In the genomic region with DNA sequence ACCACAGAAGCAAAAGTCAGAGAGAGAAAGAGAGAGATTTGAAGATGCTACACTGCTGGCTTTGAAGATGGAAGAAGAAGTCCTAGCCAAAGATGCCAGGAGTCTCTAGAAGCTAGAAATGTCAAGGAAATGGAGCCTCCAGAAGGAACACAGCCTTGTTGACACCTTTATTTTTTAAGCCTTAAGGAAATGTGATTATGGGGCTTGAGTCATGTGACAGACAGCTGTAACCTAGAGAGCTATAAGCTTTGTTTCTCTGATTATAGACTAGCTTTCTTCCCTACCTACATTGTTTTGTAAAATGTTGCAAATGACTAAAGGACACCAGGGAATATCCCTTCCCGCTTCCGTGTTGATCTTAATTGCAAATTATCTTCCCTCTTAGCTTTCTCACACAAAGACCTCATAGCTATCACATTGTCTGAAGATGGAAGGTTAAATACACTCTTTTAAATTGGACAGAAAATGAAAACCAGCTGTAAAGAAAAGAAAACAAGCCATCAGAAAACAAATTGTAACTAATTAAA, we compare ENCODE assay signal across 1 cellular context.
A peak's percentile ranks its signal among the peaks of the same experiment; 100 is the strongest.
TF ChIP-seq lines count a peak whose summit lies in the region.

No MANE protein-coding gene starts in this region.

TF ChIP-seq in GM23338, 12 proteins besides CTCF, POLR2A, EP300 and RAD21:
- TF ChIP-seq, protein P1, sequence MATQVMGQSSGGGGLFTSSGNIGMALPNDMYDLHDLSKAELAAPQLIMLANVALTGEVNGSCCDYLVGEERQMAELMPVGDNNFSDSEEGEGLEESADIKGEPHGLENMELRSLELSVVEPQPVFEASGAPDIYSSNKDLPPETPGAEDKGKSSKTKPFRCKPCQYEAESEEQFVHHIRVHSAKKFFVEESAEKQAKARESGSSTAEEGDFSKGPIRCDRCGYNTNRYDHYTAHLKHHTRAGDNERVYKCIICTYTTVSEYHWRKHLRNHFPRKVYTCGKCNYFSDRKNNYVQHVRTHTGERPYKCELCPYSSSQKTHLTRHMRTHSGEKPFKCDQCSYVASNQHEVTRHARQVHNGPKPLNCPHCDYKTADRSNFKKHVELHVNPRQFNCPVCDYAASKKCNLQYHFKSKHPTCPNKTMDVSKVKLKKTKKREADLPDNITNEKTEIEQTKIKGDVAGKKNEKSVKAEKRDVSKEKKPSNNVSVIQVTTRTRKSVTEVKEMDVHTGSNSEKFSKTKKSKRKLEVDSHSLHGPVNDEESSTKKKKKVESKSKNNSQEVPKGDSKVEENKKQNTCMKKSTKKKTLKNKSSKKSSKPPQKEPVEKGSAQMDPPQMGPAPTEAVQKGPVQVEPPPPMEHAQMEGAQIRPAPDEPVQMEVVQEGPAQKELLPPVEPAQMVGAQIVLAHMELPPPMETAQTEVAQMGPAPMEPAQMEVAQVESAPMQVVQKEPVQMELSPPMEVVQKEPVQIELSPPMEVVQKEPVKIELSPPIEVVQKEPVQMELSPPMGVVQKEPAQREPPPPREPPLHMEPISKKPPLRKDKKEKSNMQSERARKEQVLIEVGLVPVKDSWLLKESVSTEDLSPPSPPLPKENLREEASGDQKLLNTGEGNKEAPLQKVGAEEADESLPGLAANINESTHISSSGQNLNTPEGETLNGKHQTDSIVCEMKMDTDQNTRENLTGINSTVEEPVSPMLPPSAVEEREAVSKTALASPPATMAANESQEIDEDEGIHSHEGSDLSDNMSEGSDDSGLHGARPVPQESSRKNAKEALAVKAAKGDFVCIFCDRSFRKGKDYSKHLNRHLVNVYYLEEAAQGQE (IDR thresholded peaks at IDR 0.05; ENCODE audit: unreplicated experiment), result no peak
- peak; percentile 52; the same call in 1 of the 2 replicates for TF ChIP-seq NANOG (IDR thresholded peaks at IDR 0.05; ENCODE audit: borderline replicate concordance)
- TF ChIP-seq, protein P2, sequence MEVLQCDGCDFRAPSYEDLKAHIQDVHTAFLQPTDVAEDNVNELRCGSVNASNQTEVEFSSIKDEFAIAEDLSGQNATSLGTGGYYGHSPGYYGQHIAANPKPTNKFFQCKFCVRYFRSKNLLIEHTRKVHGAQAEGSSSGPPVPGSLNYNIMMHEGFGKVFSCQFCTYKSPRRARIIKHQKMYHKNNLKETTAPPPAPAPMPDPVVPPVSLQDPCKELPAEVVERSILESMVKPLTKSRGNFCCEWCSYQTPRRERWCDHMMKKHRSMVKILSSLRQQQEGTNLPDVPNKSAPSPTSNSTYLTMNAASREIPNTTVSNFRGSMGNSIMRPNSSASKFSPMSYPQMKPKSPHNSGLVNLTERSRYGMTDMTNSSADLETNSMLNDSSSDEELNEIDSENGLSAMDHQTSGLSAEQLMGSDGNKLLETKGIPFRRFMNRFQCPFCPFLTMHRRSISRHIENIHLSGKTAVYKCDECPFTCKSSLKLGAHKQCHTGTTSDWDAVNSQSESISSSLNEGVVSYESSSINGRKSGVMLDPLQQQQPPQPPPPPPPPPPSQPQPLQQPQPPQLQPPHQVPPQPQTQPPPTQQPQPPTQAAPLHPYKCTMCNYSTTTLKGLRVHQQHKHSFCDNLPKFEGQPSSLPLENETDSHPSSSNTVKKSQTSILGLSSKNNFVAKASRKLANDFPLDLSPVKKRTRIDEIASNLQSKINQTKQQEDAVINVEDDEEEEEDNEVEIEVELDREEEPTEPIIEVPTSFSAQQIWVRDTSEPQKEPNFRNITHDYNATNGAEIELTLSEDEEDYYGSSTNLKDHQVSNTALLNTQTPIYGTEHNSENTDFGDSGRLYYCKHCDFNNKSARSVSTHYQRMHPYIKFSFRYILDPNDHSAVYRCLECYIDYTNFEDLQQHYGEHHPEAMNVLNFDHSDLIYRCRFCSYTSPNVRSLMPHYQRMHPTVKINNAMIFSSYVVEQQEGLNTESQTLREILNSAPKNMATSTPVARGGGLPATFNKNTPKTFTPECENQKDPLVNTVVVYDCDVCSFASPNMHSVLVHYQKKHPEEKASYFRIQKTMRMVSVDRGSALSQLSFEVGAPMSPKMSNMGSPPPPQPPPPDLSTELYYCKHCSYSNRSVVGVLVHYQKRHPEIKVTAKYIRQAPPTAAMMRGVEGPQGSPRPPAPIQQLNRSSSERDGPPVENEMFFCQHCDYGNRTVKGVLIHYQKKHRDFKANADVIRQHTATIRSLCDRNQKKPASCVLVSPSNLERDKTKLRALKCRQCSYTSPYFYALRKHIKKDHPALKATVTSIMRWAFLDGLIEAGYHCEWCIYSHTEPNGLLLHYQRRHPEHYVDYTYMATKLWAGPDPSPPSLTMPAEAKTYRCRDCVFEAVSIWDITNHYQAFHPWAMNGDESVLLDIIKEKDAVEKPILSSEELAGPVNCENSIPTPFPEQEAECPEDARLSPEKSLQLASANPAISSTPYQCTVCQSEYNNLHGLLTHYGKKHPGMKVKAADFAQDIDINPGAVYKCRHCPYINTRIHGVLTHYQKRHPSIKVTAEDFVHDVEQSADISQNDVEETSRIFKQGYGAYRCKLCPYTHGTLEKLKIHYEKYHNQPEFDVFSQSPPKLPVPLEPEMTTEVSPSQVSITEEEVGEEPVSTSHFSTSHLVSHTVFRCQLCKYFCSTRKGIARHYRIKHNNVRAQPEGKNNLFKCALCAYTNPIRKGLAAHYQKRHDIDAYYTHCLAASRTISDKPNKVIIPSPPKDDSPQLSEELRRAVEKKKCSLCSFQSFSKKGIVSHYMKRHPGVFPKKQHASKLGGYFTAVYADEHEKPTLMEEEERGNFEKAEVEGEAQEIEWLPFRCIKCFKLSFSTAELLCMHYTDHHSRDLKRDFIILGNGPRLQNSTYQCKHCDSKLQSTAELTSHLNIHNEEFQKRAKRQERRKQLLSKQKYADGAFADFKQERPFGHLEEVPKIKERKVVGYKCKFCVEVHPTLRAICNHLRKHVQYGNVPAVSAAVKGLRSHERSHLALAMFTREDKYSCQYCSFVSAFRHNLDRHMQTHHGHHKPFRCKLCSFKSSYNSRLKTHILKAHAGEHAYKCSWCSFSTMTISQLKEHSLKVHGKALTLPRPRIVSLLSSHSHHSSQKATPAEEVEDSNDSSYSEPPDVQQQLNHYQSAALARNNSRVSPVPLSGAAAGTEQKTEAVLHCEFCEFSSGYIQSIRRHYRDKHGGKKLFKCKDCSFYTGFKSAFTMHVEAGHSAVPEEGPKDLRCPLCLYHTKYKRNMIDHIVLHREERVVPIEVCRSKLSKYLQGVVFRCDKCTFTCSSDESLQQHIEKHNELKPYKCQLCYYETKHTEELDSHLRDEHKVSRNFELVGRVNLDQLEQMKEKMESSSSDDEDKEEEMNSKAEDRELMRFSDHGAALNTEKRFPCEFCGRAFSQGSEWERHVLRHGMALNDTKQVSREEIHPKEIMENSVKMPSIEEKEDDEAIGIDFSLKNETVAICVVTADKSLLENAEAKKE (CRISPR knock-in tag; IDR thresholded peaks at IDR 0.05), result peak; percentile 3; the same call in 1 of the 2 replicates
